In the genomic region with DNA sequence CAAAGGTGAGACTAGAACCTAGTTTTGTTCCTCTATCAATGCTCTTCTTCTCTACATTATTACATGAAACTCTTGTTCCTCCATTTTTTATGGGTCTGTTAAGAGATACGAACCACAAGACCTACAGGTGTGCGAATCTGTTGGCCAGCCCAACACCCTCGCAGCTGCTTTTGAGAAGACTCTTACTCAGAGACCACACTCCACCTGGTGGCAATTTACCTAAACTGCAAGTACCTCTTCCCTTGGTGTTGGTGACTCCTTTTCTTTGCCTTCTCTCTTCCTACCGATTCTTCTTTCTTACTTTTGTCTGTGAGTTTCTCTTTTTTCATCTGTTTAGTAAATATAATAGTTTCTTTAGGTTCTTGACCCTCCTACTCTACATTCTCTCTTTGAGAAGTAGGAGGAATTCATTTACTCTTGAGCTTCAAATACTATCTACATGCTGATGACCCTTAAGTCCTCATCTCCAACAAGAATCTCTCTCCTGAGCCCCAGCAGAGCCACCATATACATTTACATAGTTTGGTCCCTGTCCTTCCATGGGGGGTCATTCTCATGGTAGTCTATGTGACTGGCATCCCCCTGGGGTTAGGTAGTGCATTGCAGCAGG, we compare ENCODE assay signal across 8 cellular contexts.
DNase-seq lines count a peak whose midpoint lies in the region; ATAC-seq and FAIRE-seq lines count a peak whose summit lies in the region.

No MANE protein-coding gene starts in this region.

- ATAC-seq in GM21723 (IDR thresholded peaks at IDR 0.05; ENCODE audit: unreplicated experiment), result peak; percentile 89

- in situ Hi-C loops in KBM-7 (cut with MboI; ENCODE audit: low pct_unique_long_range_greater_than_20kb, low sequenced_read_pairs), result loop anchor here (25.0 kb wide), 1 partner anchor 390 kb away; no protein-coding TSS in a partner anchor

- peak; percentile 65 for DNase-seq in KBM-7
- DNase-seq in RPMI8226, result peak; percentile 85
- peak; percentile 3 for DNase-seq in activated effector memory CD4-positive, alpha-beta T cell treated with Interleukin-2 at 50 U/mL for 16 hours
- DNase-seq in glomerular visceral epithelial cell (ENCODE audit: extremely low spot score), result peak; percentile 49
- DNase-seq in pulmonary artery endothelial cell (ENCODE audit: low read depth, low spot score), result peak; percentile 15
- DNase-seq in GOT3 (lab: John Stamatoyannopoulos, UW), result no peak

- FAIRE-seq in G401.6 (lab: Jason Lieb, UNC), result peak; percentile 37
